ENCODE assay signal across 8 cellular contexts in the genomic region with DNA sequence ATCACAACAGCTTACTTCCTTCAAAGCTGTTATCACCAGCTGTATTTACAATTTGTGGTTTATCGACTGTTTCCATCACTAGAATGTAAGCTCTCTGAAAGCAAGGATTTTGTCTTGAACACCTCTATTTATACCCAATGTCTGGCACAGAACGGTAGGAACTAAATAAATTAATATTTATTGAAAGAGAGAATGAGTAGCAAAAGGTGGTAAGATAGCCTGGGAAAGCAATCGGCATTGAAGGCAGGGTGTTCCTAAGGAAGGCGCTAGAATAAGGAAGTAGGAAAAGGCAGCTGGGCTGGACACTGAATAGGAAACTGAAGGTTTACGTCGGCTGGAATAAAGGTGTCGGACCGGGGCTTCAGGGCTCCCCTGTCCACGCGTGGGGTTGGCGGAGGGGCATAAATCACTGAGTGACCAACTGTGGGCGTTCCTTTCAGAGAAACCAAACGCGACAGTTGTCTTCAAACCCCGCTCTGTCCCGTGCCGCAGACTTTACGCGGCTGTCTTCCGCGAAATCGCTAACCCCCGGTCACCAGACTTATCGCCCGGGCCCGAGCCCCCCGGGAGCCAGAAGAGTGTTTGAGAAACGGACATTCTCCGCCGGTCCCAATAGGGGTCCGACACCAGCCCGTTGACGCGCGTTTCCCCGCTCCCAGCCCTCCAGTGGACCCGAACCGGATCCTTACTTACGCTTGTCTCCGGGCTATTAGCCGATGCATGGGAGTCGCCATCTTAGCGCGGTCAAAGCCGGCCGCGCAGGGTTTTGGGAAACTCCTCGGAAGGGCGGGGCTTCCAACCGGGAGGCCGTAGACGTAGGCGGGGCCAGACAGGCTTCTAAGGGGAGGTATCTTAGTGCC. TPM values are rescaled to one million over a fixed set of nuclear protein-coding genes. Genes with fewer than 3 reads are reported as not detected.
A peak's percentile ranks its signal among the peaks of the same experiment; 100 is the strongest.
DNase-seq lines count a peak whose midpoint lies in the region; ATAC-seq and TF ChIP-seq lines count a peak whose summit lies in the region.

A gene (minus strand): TSS at position 746 of the 860 bp plus-strand sequence. CDS start 12 bp downstream, at position 734.

- peak within 1 kb of the TSS; percentile 69 for H3K4me3 ChIP-seq in kidney epithelial cell (ENCODE audit: low read depth, low read length)

- TF ChIP-seq CTCF in kidney epithelial cell (IDR thresholded peaks at IDR 0.05; ENCODE audit: insufficient read depth, low read length, poor library complexity, severe bottlenecking) = no peak

- peak; percentile 90 for ATAC-seq in HG03439 (IDR thresholded peaks at IDR 0.05; ENCODE audit: unreplicated experiment)

- DNase-seq in AML-193 (lab: John Stamatoyannopoulos, UW) = peak; percentile 77 to 78
- peak; percentile 80 for DNase-seq in GM19238 (ENCODE audit: insufficient read length, low spot score)
- DNase-seq in NCI-H510A treated with DMSO at 0.1 percent for 48 hours (lab: John Stamatoyannopoulos, UW) = peak; percentile 81
- peak; percentile 90 to 91 for DNase-seq in activated CD4-positive, alpha-beta T cell treated with anti-CD3 and anti-CD28 coated beads for 24 hours (ENCODE audit: low read depth in 2 of 2)
- peak; percentile 95 for DNase-seq in cerebellum (ENCODE audit: low spot score)
- DNase-seq in kidney epithelial cell (ENCODE audit: low read depth) = peak; percentile 70
- peak; percentile 96 for DNase-seq in stimulated activated CD4-positive, alpha-beta T cell treated with anti-CD3 and anti-CD28 coated beads, Interleukin-15, amount 100 ng/mL, for 24 hours

- no peaks in the 10 kb centered on the region for H3K27me3 ChIP-seq in kidney epithelial cell (ENCODE audit: control insufficient read depth, insufficient read depth, low read length)

- no peaks in the 10 kb centered on the region for H3K36me3 ChIP-seq in kidney epithelial cell (ENCODE audit: control insufficient read depth, insufficient read depth, low read length)

RNA-seq across cellular contexts. Expression of the gene that starts here (rescaled TPM):
- 15.3 TPM for total RNA-seq in cerebellum
- 10.2 and 19.8 TPM in 2 replicates for total RNA-seq in kidney epithelial cell

Comparison
In these comparisons a context has a peak if more than half of its experiments do, and no peak if none do; other contexts are left out.
1. Peak in every context shown above with its lines: DNase-seq, ATAC-seq and H3K4me3 ChIP-seq.